Comparison of ENCODE assay signal across 1 cellular context in the genomic region with DNA sequence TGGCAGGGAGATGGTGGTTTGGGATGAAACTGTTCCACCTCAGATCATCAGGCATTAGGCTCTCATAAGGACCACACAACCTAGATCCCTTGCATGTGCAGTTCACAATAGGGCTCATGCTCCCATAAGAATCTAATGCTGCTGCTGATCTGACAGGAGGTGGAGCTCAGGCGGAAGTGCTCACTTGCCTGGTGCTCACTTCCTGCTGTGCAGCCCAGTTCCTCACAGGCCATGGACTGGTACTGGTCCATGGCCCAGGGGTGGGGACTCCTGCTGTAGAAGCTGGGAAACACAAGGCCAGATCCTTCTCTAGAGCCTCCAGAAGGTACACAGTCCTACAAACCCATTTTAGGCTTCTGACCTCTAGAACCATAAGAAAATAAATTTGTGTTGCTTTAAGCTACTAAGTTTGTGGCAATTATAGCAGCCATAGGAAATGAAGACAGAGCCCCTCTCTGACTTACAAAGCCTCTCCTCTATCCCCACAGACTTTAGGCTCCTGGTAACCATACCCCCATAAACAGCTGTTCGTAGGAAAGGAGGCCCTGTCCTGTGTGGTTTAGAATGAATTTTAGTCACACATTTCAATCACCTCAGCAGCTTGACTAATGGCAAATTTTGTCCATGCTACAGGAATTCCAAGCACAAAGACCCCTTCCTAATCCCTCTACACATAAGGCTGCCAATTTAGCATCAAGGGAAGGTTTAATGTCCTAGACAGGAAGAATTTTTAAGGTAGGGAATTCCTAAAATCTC.
TF ChIP-seq lines count a peak whose summit lies in the region.

No MANE protein-coding gene starts in this region.

TF ChIP-seq in HepG2, 621 proteins besides CTCF, POLR2A, EP300 and RAD21 (continued from another document):
- TF ChIP-seq, protein P1, sequence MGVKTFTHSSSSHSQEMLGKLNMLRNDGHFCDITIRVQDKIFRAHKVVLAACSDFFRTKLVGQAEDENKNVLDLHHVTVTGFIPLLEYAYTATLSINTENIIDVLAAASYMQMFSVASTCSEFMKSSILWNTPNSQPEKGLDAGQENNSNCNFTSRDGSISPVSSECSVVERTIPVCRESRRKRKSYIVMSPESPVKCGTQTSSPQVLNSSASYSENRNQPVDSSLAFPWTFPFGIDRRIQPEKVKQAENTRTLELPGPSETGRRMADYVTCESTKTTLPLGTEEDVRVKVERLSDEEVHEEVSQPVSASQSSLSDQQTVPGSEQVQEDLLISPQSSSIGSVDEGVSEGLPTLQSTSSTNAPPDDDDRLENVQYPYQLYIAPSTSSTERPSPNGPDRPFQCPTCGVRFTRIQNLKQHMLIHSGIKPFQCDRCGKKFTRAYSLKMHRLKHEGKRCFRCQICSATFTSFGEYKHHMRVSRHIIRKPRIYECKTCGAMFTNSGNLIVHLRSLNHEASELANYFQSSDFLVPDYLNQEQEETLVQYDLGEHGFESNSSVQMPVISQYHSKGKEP (CRISPR knock-in tag; IDR thresholded peaks at IDR 0.05): no peak
- TF ChIP-seq, protein P2, sequence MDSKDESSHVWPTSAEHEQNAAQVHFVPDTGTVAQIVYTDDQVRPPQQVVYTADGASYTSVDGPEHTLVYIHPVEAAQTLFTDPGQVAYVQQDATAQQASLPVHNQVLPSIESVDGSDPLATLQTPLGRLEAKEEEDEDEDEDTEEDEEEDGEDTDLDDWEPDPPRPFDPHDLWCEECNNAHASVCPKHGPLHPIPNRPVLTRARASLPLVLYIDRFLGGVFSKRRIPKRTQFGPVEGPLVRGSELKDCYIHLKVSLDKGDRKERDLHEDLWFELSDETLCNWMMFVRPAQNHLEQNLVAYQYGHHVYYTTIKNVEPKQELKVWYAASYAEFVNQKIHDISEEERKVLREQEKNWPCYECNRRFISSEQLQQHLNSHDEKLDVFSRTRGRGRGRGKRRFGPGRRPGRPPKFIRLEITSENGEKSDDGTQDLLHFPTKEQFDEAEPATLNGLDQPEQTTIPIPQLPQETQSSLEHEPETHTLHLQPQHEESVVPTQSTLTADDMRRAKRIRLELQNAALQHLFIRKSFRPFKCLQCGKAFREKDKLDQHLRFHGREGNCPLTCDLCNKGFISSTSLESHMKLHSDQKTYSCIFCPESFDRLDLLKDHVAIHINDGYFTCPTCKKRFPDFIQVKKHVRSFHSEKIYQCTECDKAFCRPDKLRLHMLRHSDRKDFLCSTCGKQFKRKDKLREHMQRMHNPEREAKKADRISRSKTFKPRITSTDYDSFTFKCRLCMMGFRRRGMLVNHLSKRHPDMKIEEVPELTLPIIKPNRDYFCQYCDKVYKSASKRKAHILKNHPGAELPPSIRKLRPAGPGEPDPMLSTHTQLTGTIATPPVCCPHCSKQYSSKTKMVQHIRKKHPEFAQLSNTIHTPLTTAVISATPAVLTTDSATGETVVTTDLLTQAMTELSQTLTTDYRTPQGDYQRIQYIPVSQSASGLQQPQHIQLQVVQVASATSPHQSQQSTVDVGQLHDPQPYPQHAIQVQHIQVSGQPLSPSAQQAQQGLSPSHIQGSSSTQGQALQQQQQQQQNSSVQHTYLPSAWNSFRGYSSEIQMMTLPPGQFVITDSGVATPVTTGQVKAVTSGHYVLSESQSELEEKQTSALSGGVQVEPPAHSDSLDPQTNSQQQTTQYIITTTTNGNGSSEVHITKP (CRISPR knock-in tag; IDR thresholded peaks at IDR 0.05; ENCODE audit: low read depth): no peak
- TF ChIP-seq ZFP90 (CRISPR knock-in tag; IDR thresholded peaks at IDR 0.05; ENCODE audit: borderline replicate concordance) (no peak), TP53 (CRISPR knock-in tag; conservative IDR thresholded peaks at IDR 0.05) (no peak), STAT5B (CRISPR knock-in tag; IDR thresholded peaks at IDR 0.05) (no peak), BRD4 (CRISPR knock-in tag; IDR thresholded peaks at IDR 0.05) (no peak), ZNF816 (CRISPR knock-in tag; IDR thresholded peaks at IDR 0.05; ENCODE audit: borderline replicate concordance) (no peak), JUND (CRISPR knock-in tag; IDR thresholded peaks at IDR 0.05) (no peak), PTBP1 (IDR thresholded peaks at IDR 0.05; ENCODE audit: low read depth, low read length, poor library complexity, severe bottlenecking) (no peak)
- TF ChIP-seq, protein P3, sequence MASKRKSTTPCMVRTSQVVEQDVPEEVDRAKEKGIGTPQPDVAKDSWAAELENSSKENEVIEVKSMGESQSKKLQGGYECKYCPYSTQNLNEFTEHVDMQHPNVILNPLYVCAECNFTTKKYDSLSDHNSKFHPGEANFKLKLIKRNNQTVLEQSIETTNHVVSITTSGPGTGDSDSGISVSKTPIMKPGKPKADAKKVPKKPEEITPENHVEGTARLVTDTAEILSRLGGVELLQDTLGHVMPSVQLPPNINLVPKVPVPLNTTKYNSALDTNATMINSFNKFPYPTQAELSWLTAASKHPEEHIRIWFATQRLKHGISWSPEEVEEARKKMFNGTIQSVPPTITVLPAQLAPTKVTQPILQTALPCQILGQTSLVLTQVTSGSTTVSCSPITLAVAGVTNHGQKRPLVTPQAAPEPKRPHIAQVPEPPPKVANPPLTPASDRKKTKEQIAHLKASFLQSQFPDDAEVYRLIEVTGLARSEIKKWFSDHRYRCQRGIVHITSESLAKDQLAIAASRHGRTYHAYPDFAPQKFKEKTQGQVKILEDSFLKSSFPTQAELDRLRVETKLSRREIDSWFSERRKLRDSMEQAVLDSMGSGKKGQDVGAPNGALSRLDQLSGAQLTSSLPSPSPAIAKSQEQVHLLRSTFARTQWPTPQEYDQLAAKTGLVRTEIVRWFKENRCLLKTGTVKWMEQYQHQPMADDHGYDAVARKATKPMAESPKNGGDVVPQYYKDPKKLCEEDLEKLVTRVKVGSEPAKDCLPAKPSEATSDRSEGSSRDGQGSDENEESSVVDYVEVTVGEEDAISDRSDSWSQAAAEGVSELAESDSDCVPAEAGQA (IDR thresholded peaks at IDR 0.05; ENCODE audit: low read depth): no peak
- TF ChIP-seq, protein P3 (CRISPR knock-in tag; IDR thresholded peaks at IDR 0.05; ENCODE audit: borderline replicate concordance): no peak
- TF ChIP-seq, protein P4, sequence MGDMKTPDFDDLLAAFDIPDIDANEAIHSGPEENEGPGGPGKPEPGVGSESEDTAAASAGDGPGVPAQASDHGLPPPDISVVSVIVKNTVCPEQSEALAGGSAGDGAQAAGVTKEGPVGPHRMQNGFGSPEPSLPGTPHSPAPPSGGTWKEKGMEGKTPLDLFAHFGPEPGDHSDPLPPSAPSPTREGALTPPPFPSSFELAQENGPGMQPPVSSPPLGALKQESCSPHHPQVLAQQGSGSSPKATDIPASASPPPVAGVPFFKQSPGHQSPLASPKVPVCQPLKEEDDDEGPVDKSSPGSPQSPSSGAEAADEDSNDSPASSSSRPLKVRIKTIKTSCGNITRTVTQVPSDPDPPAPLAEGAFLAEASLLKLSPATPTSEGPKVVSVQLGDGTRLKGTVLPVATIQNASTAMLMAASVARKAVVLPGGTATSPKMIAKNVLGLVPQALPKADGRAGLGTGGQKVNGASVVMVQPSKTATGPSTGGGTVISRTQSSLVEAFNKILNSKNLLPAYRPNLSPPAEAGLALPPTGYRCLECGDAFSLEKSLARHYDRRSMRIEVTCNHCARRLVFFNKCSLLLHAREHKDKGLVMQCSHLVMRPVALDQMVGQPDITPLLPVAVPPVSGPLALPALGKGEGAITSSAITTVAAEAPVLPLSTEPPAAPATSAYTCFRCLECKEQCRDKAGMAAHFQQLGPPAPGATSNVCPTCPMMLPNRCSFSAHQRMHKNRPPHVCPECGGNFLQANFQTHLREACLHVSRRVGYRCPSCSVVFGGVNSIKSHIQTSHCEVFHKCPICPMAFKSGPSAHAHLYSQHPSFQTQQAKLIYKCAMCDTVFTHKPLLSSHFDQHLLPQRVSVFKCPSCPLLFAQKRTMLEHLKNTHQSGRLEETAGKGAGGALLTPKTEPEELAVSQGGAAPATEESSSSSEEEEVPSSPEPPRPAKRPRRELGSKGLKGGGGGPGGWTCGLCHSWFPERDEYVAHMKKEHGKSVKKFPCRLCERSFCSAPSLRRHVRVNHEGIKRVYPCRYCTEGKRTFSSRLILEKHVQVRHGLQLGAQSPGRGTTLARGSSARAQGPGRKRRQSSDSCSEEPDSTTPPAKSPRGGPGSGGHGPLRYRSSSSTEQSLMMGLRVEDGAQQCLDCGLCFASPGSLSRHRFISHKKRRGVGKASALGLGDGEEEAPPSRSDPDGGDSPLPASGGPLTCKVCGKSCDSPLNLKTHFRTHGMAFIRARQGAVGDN (CRISPR knock-in tag; IDR thresholded peaks at IDR 0.05): peak; percentile 30; the same call in 1 of the 2 replicates
- TF ChIP-seq, protein P5, sequence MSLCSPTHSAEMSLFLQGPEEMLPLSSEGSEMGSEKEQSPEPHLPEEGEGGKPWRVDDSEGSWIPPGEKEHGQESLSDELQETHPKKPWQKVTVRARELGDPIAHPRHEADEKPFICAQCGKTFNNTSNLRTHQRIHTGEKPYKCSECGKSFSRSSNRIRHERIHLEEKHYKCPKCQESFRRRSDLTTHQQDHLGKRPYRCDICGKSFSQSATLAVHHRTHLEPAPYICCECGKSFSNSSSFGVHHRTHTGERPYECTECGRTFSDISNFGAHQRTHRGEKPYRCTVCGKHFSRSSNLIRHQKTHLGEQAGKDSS (CRISPR knock-in tag; IDR thresholded peaks at IDR 0.05; ENCODE audit: borderline replicate concordance, low read depth): peak; percentile 62; the same call in 1 of the 2 replicates
TF ChIP-seq in HepG2: peak in this region for 4.
